12 cellular contexts compared by ENCODE assay signal in the genomic region with DNA sequence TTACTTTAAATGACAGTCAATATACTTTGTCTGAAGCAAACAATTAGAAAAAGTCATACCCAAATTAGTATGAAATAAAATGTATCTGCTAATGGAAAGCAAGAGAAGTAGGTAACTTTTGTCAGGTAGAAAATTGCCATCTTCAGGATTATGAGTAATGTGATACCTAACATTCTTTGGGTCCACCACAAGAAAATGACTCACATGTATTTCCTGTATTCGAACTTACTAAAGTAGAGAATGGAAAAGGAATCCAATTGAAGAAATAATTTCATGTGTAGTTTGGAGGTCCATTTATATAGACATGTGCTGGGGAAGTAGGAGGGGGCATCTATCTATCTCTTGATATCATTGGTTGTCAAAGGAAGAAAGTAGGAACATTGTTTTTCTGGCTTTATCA.
A peak's percentile ranks its signal among the peaks of the same experiment; 100 is the strongest.
DNase-seq lines count a peak whose midpoint lies in the region; ATAC-seq and TF ChIP-seq lines count a peak whose summit lies in the region.
"Had no signal": no experiment of that assay in that cellular context is flagged by ENCODE, and none has a peak within 500 bp of the region (broad histone marks: within the 10 kb centered on the region; RNA-seq: fewer than 3 reads in every experiment).

No MANE protein-coding gene starts in this region.

- H3K4me1 ChIP-seq in foreskin keratinocyte = peaks cover 30% of the 10 kb centered on the region

- H3K27ac ChIP-seq in foreskin keratinocyte = peak overlapping the region; percentile 12

- DNase-seq in A172 (ENCODE audit: low spot score) (peak; percentile 80), HS-27A (ENCODE audit: low read depth) (peak; percentile 39), foreskin keratinocyte (peak; percentile 45 to 73), sciatic nerve (ENCODE audit: low spot score) (no peak), AG20443 (ENCODE audit: low spot score) (no peak), DMS 273 treated with DMSO at 0.1 percent for 48 hours (lab: John Stamatoyannopoulos, UW) (no peak)
- DNase-seq: KG1, NCI-H187, occipital lobe had no signal

- ATAC-seq in activated T-helper 17 cell treated with anti-CD3 and anti-CD28 coated beads, Interleukin-2, amount 50 U/mL, for 72 hours (replicated peaks) = peak; percentile 53
- peak; percentile 79 for ATAC-seq in foreskin keratinocyte
- no peak for ATAC-seq in sciatic nerve
- no peak for ATAC-seq in HG02973 (IDR thresholded peaks at IDR 0.05; ENCODE audit: unreplicated experiment)

- no peaks in the 10 kb centered on the region for H3K27me3 Mint-ChIP-seq in activated T-helper 17 cell treated with anti-CD3 and anti-CD28 coated beads, Interleukin-2, amount 50 U/mL, for 72 hours

- no peaks in the 10 kb centered on the region for H3K36me3 Mint-ChIP-seq in activated T-helper 17 cell treated with anti-CD3 and anti-CD28 coated beads, Interleukin-2, amount 50 U/mL, for 72 hours (ENCODE audit: low read depth)
- H3K36me3 Mint-ChIP-seq: memory B cell had no signal

- intact Hi-C loops in sciatic nerve (cut with DNase I) = no loop called here

- peak overlapping the region; percentile 18 for H3K27ac Mint-ChIP-seq in activated T-helper 17 cell treated with anti-CD3 and anti-CD28 coated beads, Interleukin-2, amount 50 U/mL, for 72 hours
- H3K27ac Mint-ChIP-seq: memory B cell had no signal

- H3K9me3 Mint-ChIP-seq in activated T-helper 17 cell treated with anti-CD3 and anti-CD28 coated beads, Interleukin-2, amount 50 U/mL, for 72 hours = peaks cover 7% of the 10 kb centered on the region
- H3K9me3 Mint-ChIP-seq: memory B cell had no signal

- H3K4me1 Mint-ChIP-seq in activated T-helper 17 cell treated with anti-CD3 and anti-CD28 coated beads, Interleukin-2, amount 50 U/mL, for 72 hours = peaks cover 11% of the 10 kb centered on the region
- H3K4me1 Mint-ChIP-seq: memory B cell had no signal

- no peaks in the 10 kb centered on the region for H3K27me3 ChIP-seq in foreskin keratinocyte

- H3K4me3 Mint-ChIP-seq in activated T-helper 17 cell treated with anti-CD3 and anti-CD28 coated beads, Interleukin-2, amount 50 U/mL, for 72 hours = no peak overlapping the region
- H3K4me3 Mint-ChIP-seq: memory B cell had no signal

- TF ChIP-seq CTCF in foreskin keratinocyte (conservative IDR thresholded peaks at IDR 0.05) = no peak

Comparison
In these comparisons a context has a peak if more than half of its experiments do, and no peak if none do; other contexts are left out.
1. DNase-seq: peak in A172 (single experiment), HS-27A (single experiment) and foreskin keratinocyte (2 of 2); none in sciatic nerve (single experiment), AG20443 (single experiment) and DMS 273 treated with DMSO at 0.1 percent for 48 hours (single experiment).
2. ATAC-seq: peak in activated T-helper 17 cell treated with anti-CD3 and anti-CD28 coated beads, Interleukin-2, amount 50 U/mL, for 72 hours (single experiment) and foreskin keratinocyte (single experiment); none in sciatic nerve (single experiment) and HG02973 (single experiment).